Comparison of ENCODE assay signal across 23 cellular contexts in the genomic region with DNA sequence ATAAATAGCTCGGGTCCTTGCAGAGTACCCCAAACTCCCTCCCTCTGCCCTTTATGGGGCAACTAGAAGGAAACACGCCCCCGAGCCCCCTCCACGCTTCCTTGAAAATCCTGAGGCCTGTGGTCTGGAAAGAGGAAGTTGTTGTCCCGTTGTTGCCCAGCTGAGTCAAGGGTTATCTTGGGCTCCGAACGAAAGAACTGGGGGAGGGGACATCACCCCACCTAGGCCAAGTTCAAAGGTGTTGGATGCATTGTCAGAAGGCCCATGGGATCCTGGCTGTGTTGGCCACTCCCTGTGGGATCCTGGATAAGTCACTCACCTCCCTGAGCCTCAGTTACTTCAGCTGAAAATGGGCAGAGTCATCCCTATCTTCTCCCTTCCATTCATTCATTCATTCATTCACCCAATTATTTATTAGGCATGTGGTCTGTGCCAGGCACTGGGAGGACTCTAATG. TPM values are rescaled to one million over a fixed set of nuclear protein-coding genes. Genes with fewer than 3 reads are reported as not detected.
DNase-seq lines count a peak whose midpoint lies in the region; FAIRE-seq and TF ChIP-seq lines count a peak whose summit lies in the region.
"Had no signal": no experiment of that assay in that cellular context is flagged by ENCODE, and none has a peak within 500 bp of the region (broad histone marks: within the 10 kb centered on the region; RNA-seq: fewer than 3 reads in every experiment).

CCL24 (minus strand) TSS at position 26 of the 456 bp plus-strand sequence. CDS start 91 bp downstream, outside the sequence.

- no peak within 1 kb of the TSS for H2AFZ ChIP-seq in neuronal stem cell (ENCODE audit: low read length)

- no peak within 1 kb of the TSS for H2BK120ac ChIP-seq in neuronal stem cell (ENCODE audit: low read depth, low read length)

- H2BK15ac ChIP-seq in neuronal stem cell (ENCODE audit: low read length) = peak within 1 kb of the TSS; percentile 14

- WGBS in neuronal stem cell (ENCODE audit: extremely low coverage in 2 of 2, insufficient read length in 2 of 2, insufficient replicate concordance in 1 of 2), 2 donors = no CpG with 5 or more reads among the region's 7 CpGs

- H3K4ac ChIP-seq in neuronal stem cell (ENCODE audit: low read length) = no peak within 1 kb of the TSS

- no peak within 1 kb of the TSS for H3K27ac ChIP-seq in neuronal stem cell (replicated peaks; ENCODE audit: low read length)
- H3K27ac ChIP-seq: adrenal gland, breast epithelium, coronary artery had no signal

- no peak within 1 kb of the TSS for H2BK12ac ChIP-seq in neuronal stem cell (ENCODE audit: low read length)

- H3K79me1 ChIP-seq in neuronal stem cell (ENCODE audit: low read depth, low read length) = no peaks in the 10 kb centered on the region

- H3K23ac ChIP-seq in neuronal stem cell (ENCODE audit: low read depth, low read length, poor library complexity) = peak within 1 kb of the TSS; percentile 14

- H3K27me3 ChIP-seq in neuronal stem cell (ENCODE audit: control insufficient read depth in 3 of 3, insufficient read depth in 3 of 3, low read depth in 1 of 3, low read length in 3 of 3) = no peaks in the 10 kb centered on the region
- H3K27me3 ChIP-seq: adrenal gland, breast epithelium, MG63 had no signal

- no peak for FAIRE-seq in GM19239 (lab: Jason Lieb, UNC)
- FAIRE-seq: endometrium, GM18507 had no signal

- no peak within 1 kb of the TSS for H3K9ac ChIP-seq in neuronal stem cell (ENCODE audit: low read depth, low read length, poor library complexity)

- TF ChIP-seq POLR2A in NB4 (IDR thresholded peaks at IDR 0.05; ENCODE audit: extremely low read depth, insufficient read length) = no peak

- peaks cover 0 to 1% of the 10 kb centered on the region in 2 donors for H3K9me3 ChIP-seq in neuronal stem cell (replicated peaks in 1 of 2; ENCODE audit: control insufficient read depth in 2 of 2, insufficient read depth in 1 of 2, low read depth in 1 of 2, low read length in 2 of 2)
- H3K9me3 ChIP-seq: adrenal gland, breast epithelium, MG63 had no signal

- DNase-seq in GF-D8 (lab: John Stamatoyannopoulos, UW) (peak; percentile 16), NB4 (ENCODE audit: low read depth) (peak; percentile 89), UCSD-AML1 (lab: John Stamatoyannopoulos, UW; ENCODE audit: unreplicated experiment) (peak; percentile 18), neuronal stem cell (ENCODE audit: low spot score) (no peak), D341Med (ENCODE audit: low spot score) (no peak), retina (no peak), GM19239 (ENCODE audit: insufficient read length, low spot score) (no peak)
- DNase-seq: activated CD4-positive, CD25-positive, alpha-beta regulatory T cell treated with anti-CD3 and anti-CD28 coated beads, Interleukin-2, amount 50 U/mL, for 72 hours; activated T-cell treated with anti-CD3 and anti-CD28 coated beads, Interleukin-2, amount 50 U/mL, for 24 hours; CD4-positive, alpha-beta memory T cell; glutamatergic neuron; kidney glomerular epithelial cell; MG63; naive thymus-derived CD4-positive, alpha-beta T cell; NCI-H1694 treated with DMSO at 0.1 percent for 48 hours; NCI-H82; T-helper 9 cell had no signal

- no peak within 1 kb of the TSS for H4K8ac ChIP-seq in neuronal stem cell (ENCODE audit: low read depth, low read length)

- no peak within 1 kb of the TSS for H4K91ac ChIP-seq in neuronal stem cell (ENCODE audit: low read depth, low read length, poor library complexity)

- H3K4me1 ChIP-seq in neuronal stem cell (ENCODE audit: control insufficient read depth in 2 of 2, insufficient read depth in 1 of 2, low read depth in 1 of 2, low read length in 2 of 2) = peaks cover 0 to 2% of the 10 kb centered on the region in 2 donors
- H3K4me1 ChIP-seq: adrenal gland, breast epithelium had no signal

- no peaks in the 10 kb centered on the region for H3K36me3 ChIP-seq in neuronal stem cell (replicated peaks in 1 of 2; ENCODE audit: control insufficient read depth in 2 of 2, insufficient read depth in 2 of 2, low read length in 2 of 2)
- H3K36me3 ChIP-seq: adrenal gland, breast epithelium, MG63 had no signal

- H3K4me2 ChIP-seq in neuronal stem cell (ENCODE audit: insufficient read depth, low read length, poor library complexity, severe bottlenecking) = no peak within 1 kb of the TSS

- H3K14ac ChIP-seq in neuronal stem cell (ENCODE audit: low read length) = no peak within 1 kb of the TSS

- no peak within 1 kb of the TSS for H2BK5ac ChIP-seq in neuronal stem cell (ENCODE audit: low read length)

- H3K4me3 ChIP-seq in NB4 (ENCODE audit: low read depth, low read length) = no peak within 1 kb of the TSS
- no peak within 1 kb of the TSS for H3K4me3 ChIP-seq in neuronal stem cell (ENCODE audit: low read length in 2 of 2)
- H3K4me3 ChIP-seq: adrenal gland, breast epithelium, coronary artery, MG63 had no signal

- H3K18ac ChIP-seq in neuronal stem cell (ENCODE audit: low read length) = peak within 1 kb of the TSS; percentile 41

- H2AK5ac ChIP-seq in neuronal stem cell (ENCODE audit: low read depth, low read length) = peak within 1 kb of the TSS; percentile 53

- TF ChIP-seq CTCF in NB4 (IDR thresholded peaks at IDR 0.05; ENCODE audit: low read depth, low read length) = no peak

RNA-seq across cellular contexts. Expression of gene CCL24, which starts in this region (rescaled TPM):
- not detected for polyA plus RNA-seq in neuronal stem cell (2013, experiment 1 of 2)
- not detected for polyA plus RNA-seq in neuronal stem cell (2013, experiment 2 of 2)
- polyA plus RNA-seq: CD4-positive, alpha-beta memory T cell; IgD-negative memory B cell; naive thymus-derived CD4-positive, alpha-beta T cell had no signal

Comparison
In these comparisons a context has a peak if more than half of its experiments do, and no peak if none do; other contexts are left out.
1. DNase-seq: peak in GF-D8 (single experiment), NB4 (single experiment) and UCSD-AML1 (single experiment); none in neuronal stem cell (single experiment), D341Med (single experiment), retina (single experiment) and GM19239 (single experiment).